Comparison of ENCODE assay signal across 16 cellular contexts in genomic region chr6:145026267-145026679, GRCh38.
DNase-seq lines count a peak whose midpoint lies in the region; ATAC-seq, FAIRE-seq and TF ChIP-seq lines count a peak whose summit lies in the region.
"Had no signal": no experiment of that assay in that cellular context is flagged by ENCODE, and none has a peak within 500 bp of the region (broad histone marks: within the 10 kb centered on the region; RNA-seq: fewer than 3 reads in every experiment).

No MANE protein-coding gene starts in this region.

- FAIRE-seq in A549 (lab: Jason Lieb, UNC): no peak
- FAIRE-seq: D721Med had no signal

- ATAC-seq in A549 (no peak), body of pancreas (peak; percentile 18), right lobe of liver (peak; percentile 92 to 99 (median 98)), GM18867 (IDR thresholded peaks at IDR 0.05; ENCODE audit: unreplicated experiment) (no peak)
- ATAC-seq: CD8-positive, alpha-beta T cell had no signal

- POLR2A ChIA-PET in A549 (lab: Yijun Ruan, JAX): no interaction called here

- TF ChIP-seq EP300 in A549 (IDR thresholded peaks at IDR 0.05): no peak

- TF ChIP-seq CTCF in A549 (IDR thresholded peaks at IDR 0.05) (no peak), body of pancreas (IDR thresholded peaks at IDR 0.05) (no peak), right lobe of liver (IDR thresholded peaks at IDR 0.05) (no peak), mesothelial cell of epicardium (IDR thresholded peaks at IDR 0.05; ENCODE audit: unreplicated experiment) (no peak)

- H3K27ac Mint-ChIP-seq in mesothelial cell of epicardium: no peak overlapping the region
- H3K27ac Mint-ChIP-seq: B cell; CD8-positive, alpha-beta T cell; IgD-negative memory B cell had no signal

- H3K4me3 ChIP-seq in A549 (no peak overlapping the region), body of pancreas (no peak overlapping the region), right lobe of liver (no peak overlapping the region)

- no peak for DNase-seq in A549 (ENCODE audit: low read depth in 1 of 2, low spot score in 1 of 2)
- peak; percentile 17 for DNase-seq in HuH-7 (ENCODE audit: low spot score)
- peak in 3 of 4 donors; percentile 15 to 41 (median 27) for DNase-seq in body of pancreas
- DNase-seq in right lobe of liver: peak; percentile 32 to 84 (median 65)
- DNase-seq in RKO (ENCODE audit: low spot score): no peak
- DNase-seq in NCI-H748 treated with DMSO at 0.1 percent for 48 hours (lab: John Stamatoyannopoulos, UW): no peak
- DNase-seq in mesothelial cell of epicardium (ENCODE audit: low spot score in 2 of 2, unreplicated experiment in 2 of 2): no peak
- DNase-seq: CD8-positive, alpha-beta T cell; COR-L47; GF-D8 had no signal

- H3K27ac ChIP-seq in A549 (no peak overlapping the region), body of pancreas (no peak overlapping the region), right lobe of liver (peak overlapping the region; percentile 31 to 75 (median 61))
- H3K27ac ChIP-seq: C4-2B, HL-60 had no signal

- no peaks in the 10 kb centered on the region for H3K9me3 Mint-ChIP-seq in mesothelial cell of epicardium
- H3K9me3 Mint-ChIP-seq: CD8-positive, alpha-beta T cell; IgD-negative memory B cell had no signal

- intact Hi-C loops in body of pancreas (cut with DNase I): no loop called here
- intact Hi-C loops in right lobe of liver (cut with DNase I): no loop called here

- H3K36me3 ChIP-seq in body of pancreas (replicated peaks in 1 of 2; ENCODE audit: insufficient read depth in 1 of 2, low read depth in 2 of 2) (no peaks in the 10 kb centered on the region), right lobe of liver (no peaks in the 10 kb centered on the region)

- no peaks in the 10 kb centered on the region for H3K27me3 Mint-ChIP-seq in mesothelial cell of epicardium (ENCODE audit: low read depth)

- CTCF ChIA-PET in A549 (lab: Yijun Ruan, JAX): no interaction called here

- peaks cover 9% of the 10 kb centered on the region for H3K4me1 ChIP-seq in A549
- H3K4me1 ChIP-seq in body of pancreas: peaks cover 16% of the 10 kb centered on the region
- peaks cover 0 to 24% (median 8%) of the 10 kb centered on the region in 4 donors for H3K4me1 ChIP-seq in right lobe of liver

- no peak for TF ChIP-seq POLR2A in A549 (IDR thresholded peaks at IDR 0.05; ENCODE audit: low read length)
- TF ChIP-seq POLR2A in body of pancreas (IDR thresholded peaks at IDR 0.05): no peak
- TF ChIP-seq POLR2A in right lobe of liver (IDR thresholded peaks at IDR 0.05): peak; percentile 54

- H3K4me1 Mint-ChIP-seq in mesothelial cell of epicardium: peaks cover 23% of the 10 kb centered on the region
- H3K4me1 Mint-ChIP-seq: B cell, IgD-negative memory B cell had no signal

- H3K36me3 Mint-ChIP-seq in mesothelial cell of epicardium: no peaks in the 10 kb centered on the region
- H3K36me3 Mint-ChIP-seq: CD8-positive, alpha-beta T cell had no signal

- no peak for TF ChIP-seq RAD21 in A549 (conservative IDR thresholded peaks at IDR 0.05 in 1 of 2, IDR thresholded peaks at IDR 0.05 in 1 of 2)

- H3K9me3 ChIP-seq in A549 (no peaks in the 10 kb centered on the region), body of pancreas (peaks cover 0 to 4% (median 0%) of the 10 kb centered on the region in 3 donors), right lobe of liver (no peaks in the 10 kb centered on the region)

- WGBS in A549 (ENCODE audit: missing lambda C conversion rate): 21% methylated on average over 2 of the region's 2 CpGs
- 34 to 41% methylated on average over 2 of the region's 2 CpGs for WGBS in body of pancreas, 2 donors
- 20% methylated on average over 2 of the region's 2 CpGs for WGBS in right lobe of liver (ENCODE audit: insufficient coverage, low coverage, low lambda C conversion rate, missing lambda C conversion rate)

- H3K4me3 Mint-ChIP-seq in mesothelial cell of epicardium: no peak overlapping the region
- H3K4me3 Mint-ChIP-seq: B cell; CD8-positive, alpha-beta T cell; IgD-negative memory B cell had no signal

- H3K27me3 ChIP-seq in body of pancreas: no peaks in the 10 kb centered on the region
- no peaks in the 10 kb centered on the region for H3K27me3 ChIP-seq in right lobe of liver

- peak overlapping the region; percentile 23; the same call in 1 of the 3 replicates for H3K4me2 ChIP-seq in A549

TF ChIP-seq in A549, 52 proteins besides CTCF, POLR2A, EP300 and RAD21:
- no peak for TF ChIP-seq RNF2 (IDR thresholded peaks at IDR 0.05; ENCODE audit: borderline replicate concordance, low read depth)
- no peak for TF ChIP-seq HOXB13 (CRISPR knock-in tag; IDR thresholded peaks at IDR 0.05; ENCODE audit: low read depth)
- TF ChIP-seq FOSL2 (IDR thresholded peaks at IDR 0.05): no peak
- no peak for TF ChIP-seq FOSL2 (CRISPR knock-in tag; IDR thresholded peaks at IDR 0.05)
- TF ChIP-seq JUNB (IDR thresholded peaks at IDR 0.05): no peak
- TF ChIP-seq CHD4 (IDR thresholded peaks at IDR 0.05; ENCODE audit: borderline replicate concordance): no peak
- no peak for TF ChIP-seq USF2 (IDR thresholded peaks at IDR 0.05)
- no peak for TF ChIP-seq ZC3H11A (IDR thresholded peaks at IDR 0.05)
- TF ChIP-seq NR3C1 (IDR thresholded peaks at IDR 0.05): no peak
- TF ChIP-seq BCL3 (IDR thresholded peaks at IDR 0.05): no peak
- TF ChIP-seq POLR2AphosphoS2 (conservative IDR thresholded peaks at IDR 0.05; ENCODE audit: low read length): no peak
- TF ChIP-seq, protein P1, sequence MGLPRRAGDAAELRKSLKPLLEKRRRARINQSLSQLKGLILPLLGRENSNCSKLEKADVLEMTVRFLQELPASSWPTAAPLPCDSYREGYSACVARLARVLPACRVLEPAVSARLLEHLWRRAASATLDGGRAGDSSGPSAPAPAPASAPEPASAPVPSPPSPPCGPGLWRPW (IDR thresholded peaks at IDR 0.05): no peak
- no peak for TF ChIP-seq HMGXB4 (CRISPR knock-in tag; IDR thresholded peaks at IDR 0.05; ENCODE audit: borderline replicate concordance)
- TF ChIP-seq NPAS2 (CRISPR knock-in tag; IDR thresholded peaks at IDR 0.05; ENCODE audit: borderline replicate concordance): no peak
- TF ChIP-seq, protein P2, sequence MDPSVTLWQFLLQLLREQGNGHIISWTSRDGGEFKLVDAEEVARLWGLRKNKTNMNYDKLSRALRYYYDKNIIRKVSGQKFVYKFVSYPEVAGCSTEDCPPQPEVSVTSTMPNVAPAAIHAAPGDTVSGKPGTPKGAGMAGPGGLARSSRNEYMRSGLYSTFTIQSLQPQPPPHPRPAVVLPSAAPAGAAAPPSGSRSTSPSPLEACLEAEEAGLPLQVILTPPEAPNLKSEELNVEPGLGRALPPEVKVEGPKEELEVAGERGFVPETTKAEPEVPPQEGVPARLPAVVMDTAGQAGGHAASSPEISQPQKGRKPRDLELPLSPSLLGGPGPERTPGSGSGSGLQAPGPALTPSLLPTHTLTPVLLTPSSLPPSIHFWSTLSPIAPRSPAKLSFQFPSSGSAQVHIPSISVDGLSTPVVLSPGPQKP (IDR thresholded peaks at IDR 0.05; ENCODE audit: low read depth, low read length): no peak
- no peak for TF ChIP-seq TFCP2L1 (CRISPR knock-in tag; IDR thresholded peaks at IDR 0.05)
- TF ChIP-seq TP53 (CRISPR knock-in tag; IDR thresholded peaks at IDR 0.05): no peak
TF ChIP-seq in A549: peak in this region for 0.

Comparison
In these comparisons a context has a peak if more than half of its experiments do, and no peak if none do; other contexts are left out.
1. ATAC-seq: peak in body of pancreas (single experiment) and right lobe of liver (4 of 4); none in A549 (0 of 2) and GM18867 (single experiment).
2. DNase-seq: peak in HuH-7 (single experiment), body of pancreas (3 of 4) and right lobe of liver (3 of 3); none in A549 (0 of 2), RKO (single experiment), NCI-H748 treated with DMSO at 0.1 percent for 48 hours (single experiment) and mesothelial cell of epicardium (0 of 2).
3. H3K27ac ChIP-seq: peak in right lobe of liver (3 of 3); none in A549 (0 of 2) and body of pancreas (0 of 4).